Comparison of ENCODE assay signal across 33 cellular contexts in the genomic region with DNA sequence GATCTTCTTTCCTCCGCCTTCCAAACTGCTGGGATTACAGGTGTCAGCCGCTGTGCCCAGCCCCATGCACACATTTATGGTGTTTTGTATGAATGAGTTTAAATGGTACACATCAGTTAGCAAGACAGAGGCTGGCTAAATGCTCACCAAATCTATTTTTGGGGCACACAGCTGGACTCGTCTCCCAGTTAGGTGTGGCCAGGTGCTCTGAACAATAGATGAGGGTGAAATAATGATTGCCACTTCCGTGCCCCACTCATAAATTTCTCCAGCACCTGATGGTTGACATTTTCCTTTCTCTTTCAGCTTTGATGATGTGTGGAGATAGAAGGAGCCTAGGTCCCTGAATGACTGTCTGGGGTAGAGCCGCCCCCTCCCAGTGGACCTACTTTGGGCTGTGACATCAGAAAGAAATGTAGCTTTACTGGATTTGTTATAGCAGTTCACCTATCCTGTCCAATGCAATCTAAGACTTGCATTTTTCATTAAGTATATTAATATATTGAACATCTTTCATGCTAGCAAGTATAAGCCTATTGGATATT. TPM values are rescaled to one million over a fixed set of nuclear protein-coding genes. Genes with fewer than 3 reads are reported as not detected.
A peak's percentile ranks its signal among the peaks of the same experiment; 100 is the strongest.
DNase-seq lines count a peak whose midpoint lies in the region; ATAC-seq and TF ChIP-seq lines count a peak whose summit lies in the region.
"Had no signal": no experiment of that assay in that cellular context is flagged by ENCODE, and none has a peak within 500 bp of the region (broad histone marks: within the 10 kb centered on the region; RNA-seq: fewer than 3 reads in every experiment).

No MANE protein-coding gene starts in this region.

- H3K4me2 ChIP-seq in KMS-11: peak overlapping the region; percentile 57
- no peak overlapping the region for H3K4me2 ChIP-seq in PC-9
- H3K4me2 ChIP-seq: smooth muscle cell had no signal

- peaks cover 25% of the 10 kb centered on the region for H3K4me1 Mint-ChIP-seq in activated CD8-positive, alpha-beta T cell treated with anti-CD3 and anti-CD28 coated beads for 36 hours (ENCODE audit: low read depth)
- H3K4me1 Mint-ChIP-seq in activated CD8-positive, alpha-beta T cell treated with anti-CD3 and anti-CD28 coated beads, Interleukin-2, amount 10 ng/mL, durations not matched to agents 7 days and 5 days (ENCODE audit: low read depth): peaks cover 26% of the 10 kb centered on the region
- peaks cover 16% of the 10 kb centered on the region for H3K4me1 Mint-ChIP-seq in activated T-helper 17 cell treated with anti-CD3 and anti-CD28 coated beads, Interleukin-2, amount 50 U/mL, for 72 hours

- no TSS peak for BruUV-seq in PC-9 (replicated peaks; lab: Mats Ljungman, UMichigan)

- H3K36me3 ChIP-seq in KMS-11 (ENCODE audit: insufficient read depth) (no peaks in the 10 kb centered on the region), PC-9 (ENCODE audit: low read depth) (no peaks in the 10 kb centered on the region)
- H3K36me3 ChIP-seq: lower lobe of right lung, MG63, neutrophil, stomach, tibial artery had no signal

- POLR2A ChIA-PET in activated CD8-positive, alpha-beta T cell treated with anti-CD3 and anti-CD28 coated beads for 36 hours (lab: Charles Lee): interaction anchor here (0.6 to 0.9 kb wide), 2 partner anchors 8 to 428 kb away, joined by 3 to 4 read pairs; no protein-coding TSS in a partner anchor
- POLR2A ChIA-PET in activated CD8-positive, alpha-beta T cell treated with anti-CD3 and anti-CD28 coated beads, Interleukin-2, amount 10 ng/mL, durations not matched to agents 7 days and 5 days (lab: Charles Lee): no interaction called here
- POLR2A ChIA-PET in PC-9 (lab: Charles Lee; ENCODE audit: unreplicated experiment): interaction anchor here (0.7 kb wide), 1 partner anchor 119 kb away, joined by 23 read pairs; no protein-coding TSS in a partner anchor

- no peaks in the 10 kb centered on the region for H3K27me3 Mint-ChIP-seq in activated CD8-positive, alpha-beta T cell treated with anti-CD3 and anti-CD28 coated beads for 36 hours
- H3K27me3 Mint-ChIP-seq in activated CD8-positive, alpha-beta T cell treated with anti-CD3 and anti-CD28 coated beads, Interleukin-2, amount 10 ng/mL, durations not matched to agents 7 days and 5 days (ENCODE audit: low read depth): peaks cover 2% of the 10 kb centered on the region
- H3K27me3 Mint-ChIP-seq in activated T-helper 17 cell treated with anti-CD3 and anti-CD28 coated beads, Interleukin-2, amount 50 U/mL, for 72 hours: no peaks in the 10 kb centered on the region
- H3K27me3 Mint-ChIP-seq: B cell had no signal

- intact Hi-C loops in activated CD8-positive, alpha-beta T cell treated with anti-CD3 and anti-CD28 coated beads for 36 hours (cut with micrococcal nuclease): no loop called here
- intact Hi-C loops in PC-9 (cut with micrococcal nuclease; ENCODE audit: unreplicated experiment): loop anchor here (5.0 kb wide), 2 partner anchors 396 to 571 kb away; no protein-coding TSS in a partner anchor

- peaks cover 21% of the 10 kb centered on the region; the same call in 1 of the 2 replicates for H3F3A ChIP-seq in PC-9 (ENCODE audit: insufficient read depth, low read depth)

- H3K27me3 ChIP-seq in KMS-11 (ENCODE audit: insufficient read depth, low read depth) (no peaks in the 10 kb centered on the region), PC-9 (ENCODE audit: insufficient read depth, low read depth) (no peaks in the 10 kb centered on the region)
- H3K27me3 ChIP-seq: MG63, neutrophil, stomach, tibial artery had no signal

- H3K9me2 ChIP-seq in PC-9 (ENCODE audit: insufficient read depth): no peaks in the 10 kb centered on the region

- no peaks in the 10 kb centered on the region for H3K9me3 ChIP-seq in PC-9 (ENCODE audit: insufficient read depth, low read depth)
- H3K9me3 ChIP-seq: lower lobe of right lung, MG63, neutrophil, stomach, tibial artery had no signal

- no peak for TF ChIP-seq CTCF in activated CD8-positive, alpha-beta T cell treated with anti-CD3 and anti-CD28 coated beads for 36 hours (IDR thresholded peaks at IDR 0.05)
- TF ChIP-seq CTCF in KMS-11 (conservative IDR thresholded peaks at IDR 0.05; ENCODE audit: low read depth, low read length): no peak
- TF ChIP-seq CTCF in PC-9 (conservative IDR thresholded peaks at IDR 0.05): no peak

- peak; percentile 43 for ATAC-seq in activated CD8-positive, alpha-beta T cell treated with anti-CD3 and anti-CD28 coated beads for 36 hours
- no peak for ATAC-seq in activated CD8-positive, alpha-beta T cell treated with anti-CD3 and anti-CD28 coated beads, Interleukin-2, amount 10 ng/mL, durations not matched to agents 7 days and 5 days
- ATAC-seq in activated T-helper 17 cell treated with anti-CD3 and anti-CD28 coated beads, Interleukin-2, amount 50 U/mL, for 72 hours (replicated peaks): peak; percentile 24
- no peak for ATAC-seq in GM21786 (IDR thresholded peaks at IDR 0.05; ENCODE audit: unreplicated experiment)
- ATAC-seq: lower lobe of right lung; naive thymus-derived CD4-positive, alpha-beta T cell; Panc1; right cardiac atrium had no signal

- peaks cover 13% of the 10 kb centered on the region for H3K4me1 ChIP-seq in KMS-11 (ENCODE audit: low read depth, poor library complexity, severe bottlenecking)
- H3K4me1 ChIP-seq in PC-9 (replicated peaks; ENCODE audit: insufficient read depth): peaks cover 18% of the 10 kb centered on the region
- H3K4me1 ChIP-seq: tibial artery had no signal

- H3K79me2 ChIP-seq in KMS-11 (ENCODE audit: insufficient read depth, low read depth) (no peaks in the 10 kb centered on the region), PC-9 (ENCODE audit: low read depth) (no peaks in the 10 kb centered on the region)

- H2AFZ ChIP-seq in KMS-11 (ENCODE audit: low read depth) (no peak overlapping the region), PC-9 (no peak overlapping the region)

- H3K9me3 Mint-ChIP-seq in activated CD8-positive, alpha-beta T cell treated with anti-CD3 and anti-CD28 coated beads for 36 hours: no peaks in the 10 kb centered on the region
- H3K9me3 Mint-ChIP-seq in activated CD8-positive, alpha-beta T cell treated with anti-CD3 and anti-CD28 coated beads, Interleukin-2, amount 10 ng/mL, durations not matched to agents 7 days and 5 days (ENCODE audit: insufficient read depth): no peaks in the 10 kb centered on the region
- no peaks in the 10 kb centered on the region for H3K9me3 Mint-ChIP-seq in activated T-helper 17 cell treated with anti-CD3 and anti-CD28 coated beads, Interleukin-2, amount 50 U/mL, for 72 hours
- H3K9me3 Mint-ChIP-seq: CD4-positive, alpha-beta memory T cell; naive thymus-derived CD4-positive, alpha-beta T cell had no signal

- H3K4me3 Mint-ChIP-seq in activated CD8-positive, alpha-beta T cell treated with anti-CD3 and anti-CD28 coated beads for 36 hours: no peak overlapping the region
- no peak overlapping the region for H3K4me3 Mint-ChIP-seq in activated CD8-positive, alpha-beta T cell treated with anti-CD3 and anti-CD28 coated beads, Interleukin-2, amount 10 ng/mL, durations not matched to agents 7 days and 5 days
- no peak overlapping the region for H3K4me3 Mint-ChIP-seq in activated T-helper 17 cell treated with anti-CD3 and anti-CD28 coated beads, Interleukin-2, amount 50 U/mL, for 72 hours
- H3K4me3 Mint-ChIP-seq: B cell; CD4-positive, alpha-beta memory T cell; naive thymus-derived CD4-positive, alpha-beta T cell had no signal

- H3K4me3 ChIP-seq in KMS-11 (IDR thresholded peaks at IDR 0.05; ENCODE audit: insufficient read depth, low read depth, low read length): no peak overlapping the region
- H3K4me3 ChIP-seq in PC-9: no peak overlapping the region
- H3K4me3 ChIP-seq: coronary artery, lower lobe of right lung, MG63, smooth muscle cell, stomach, tibial artery had no signal

- DNase-seq in activated CD8-positive, alpha-beta T cell treated with anti-CD3 and anti-CD28 coated beads for 36 hours: peak; percentile 42
- DNase-seq in activated CD8-positive, alpha-beta T cell treated with anti-CD3 and anti-CD28 coated beads, Interleukin-2, amount 10 ng/mL, durations not matched to agents 7 days and 5 days: no peak
- peak; percentile 77 for DNase-seq in NCI-H345 treated with DMSO at 0.1 percent for 48 hours (lab: John Stamatoyannopoulos, UW; ENCODE audit: unreplicated experiment)
- no peak for DNase-seq in PC-9
- DNase-seq in NCI-H1694 (lab: John Stamatoyannopoulos, UW): no peak
- DNase-seq: ACHN; activated effector memory CD4-positive, alpha-beta T cell treated with anti-CD3 and anti-CD28 coated beads, Interleukin-2, amount 50 U/mL, for 16 hours; CD4-positive, alpha-beta memory T cell; effector CD8-positive, alpha-beta T cell; H7; hippocampal formation; KG1; lower lobe of right lung; MG63; midbrain; naive thymus-derived CD4-positive, alpha-beta T cell; NCI-H1105 treated with DMSO at 0.1 percent for 48 hours; NCI-H2107; right cardiac atrium; stomach; SW 1271; T1000; tibial artery had no signal

- H4K20me1 ChIP-seq in KMS-11 (ENCODE audit: insufficient read depth) (no peaks in the 10 kb centered on the region), PC-9 (ENCODE audit: insufficient read depth) (no peaks in the 10 kb centered on the region)

- H3K9ac ChIP-seq in KMS-11: no peak overlapping the region

- no peak overlapping the region for H3K27ac Mint-ChIP-seq in activated CD8-positive, alpha-beta T cell treated with anti-CD3 and anti-CD28 coated beads for 36 hours
- H3K27ac Mint-ChIP-seq in activated CD8-positive, alpha-beta T cell treated with anti-CD3 and anti-CD28 coated beads, Interleukin-2, amount 10 ng/mL, durations not matched to agents 7 days and 5 days: no peak overlapping the region
- no peak overlapping the region for H3K27ac Mint-ChIP-seq in activated T-helper 17 cell treated with anti-CD3 and anti-CD28 coated beads, Interleukin-2, amount 50 U/mL, for 72 hours
- H3K27ac Mint-ChIP-seq: B cell had no signal

- no peaks in the 10 kb centered on the region for H3K36me3 Mint-ChIP-seq in activated CD8-positive, alpha-beta T cell treated with anti-CD3 and anti-CD28 coated beads for 36 hours (ENCODE audit: low read depth)
- H3K36me3 Mint-ChIP-seq in activated CD8-positive, alpha-beta T cell treated with anti-CD3 and anti-CD28 coated beads, Interleukin-2, amount 10 ng/mL, durations not matched to agents 7 days and 5 days (ENCODE audit: low read depth): no peaks in the 10 kb centered on the region
- H3K36me3 Mint-ChIP-seq in activated T-helper 17 cell treated with anti-CD3 and anti-CD28 coated beads, Interleukin-2, amount 50 U/mL, for 72 hours (ENCODE audit: low read depth): no peaks in the 10 kb centered on the region
- H3K36me3 Mint-ChIP-seq: CD4-positive, alpha-beta memory T cell; naive thymus-derived CD4-positive, alpha-beta T cell had no signal

- no peak overlapping the region for H3K27ac ChIP-seq in KMS-11
- H3K27ac ChIP-seq in PC-9: no peak overlapping the region
- H3K27ac ChIP-seq: coronary artery, epithelial cell of prostate, lower lobe of right lung, neutrophil, stomach, tibial artery, VCaP had no signal

- CTCF ChIA-PET in activated CD8-positive, alpha-beta T cell treated with anti-CD3 and anti-CD28 coated beads for 36 hours (lab: Charles Lee): interaction anchor here (1.1 to 2.6 kb wide), 8 partner anchors 8 to 504 kb away, joined by 3 to 11 read pairs (median 4); a partner anchor contains a TSS
- CTCF ChIA-PET in activated CD8-positive, alpha-beta T cell treated with anti-CD3 and anti-CD28 coated beads, Interleukin-2, amount 10 ng/mL, durations not matched to agents 7 days and 5 days (lab: Charles Lee): interaction anchor here (1.3 to 2.6 kb wide), 5 partner anchors 8 to 504 kb away, joined by 3 to 8 read pairs (median 4); a partner anchor contains a TSS
- CTCF ChIA-PET in PC-9 (lab: Charles Lee): no interaction called here

RNA-seq across cellular contexts. Expression of a gene that starts 8.6 kb away (rescaled TPM):
- 10 to 100 TPM; 84.5 to 85.2 TPM for total RNA-seq in activated CD8-positive, alpha-beta T cell treated with anti-CD3 and anti-CD28 coated beads for 36 hours
- total RNA-seq in activated CD8-positive, alpha-beta T cell treated with anti-CD3 and anti-CD28 coated beads, Interleukin-2, amount 10 ng/mL, durations not matched to agents 7 days and 5 days: 100 to 1,000 TPM; 128 TPM
- 100 to 1,000 TPM; 147 to 167 TPM for total RNA-seq in activated T-helper 17 cell treated with anti-CD3 and anti-CD28 coated beads, Interleukin-2, amount 50 U/mL, for 72 hours
- total RNA-seq in PC-9 (2021): 66.5 and 76.0 TPM in 2 replicates

Comparison
In these comparisons a context has a peak if more than half of its experiments do, and no peak if none do; other contexts are left out.
1. ATAC-seq: peak in activated CD8-positive, alpha-beta T cell treated with anti-CD3 and anti-CD28 coated beads for 36 hours (single experiment) and activated T-helper 17 cell treated with anti-CD3 and anti-CD28 coated beads, Interleukin-2, amount 50 U/mL, for 72 hours (single experiment); none in activated CD8-positive, alpha-beta T cell treated with anti-CD3 and anti-CD28 coated beads, Interleukin-2, amount 10 ng/mL, durations not matched to agents 7 days and 5 days (single experiment) and GM21786 (single experiment).
2. DNase-seq: peak in activated CD8-positive, alpha-beta T cell treated with anti-CD3 and anti-CD28 coated beads for 36 hours (single experiment) and NCI-H345 treated with DMSO at 0.1 percent for 48 hours (single experiment); none in activated CD8-positive, alpha-beta T cell treated with anti-CD3 and anti-CD28 coated beads, Interleukin-2, amount 10 ng/mL, durations not matched to agents 7 days and 5 days (single experiment), PC-9 (0 of 2) and NCI-H1694 (single experiment).